Comparison of ENCODE assay signal across 8 cellular contexts in the genomic region with DNA sequence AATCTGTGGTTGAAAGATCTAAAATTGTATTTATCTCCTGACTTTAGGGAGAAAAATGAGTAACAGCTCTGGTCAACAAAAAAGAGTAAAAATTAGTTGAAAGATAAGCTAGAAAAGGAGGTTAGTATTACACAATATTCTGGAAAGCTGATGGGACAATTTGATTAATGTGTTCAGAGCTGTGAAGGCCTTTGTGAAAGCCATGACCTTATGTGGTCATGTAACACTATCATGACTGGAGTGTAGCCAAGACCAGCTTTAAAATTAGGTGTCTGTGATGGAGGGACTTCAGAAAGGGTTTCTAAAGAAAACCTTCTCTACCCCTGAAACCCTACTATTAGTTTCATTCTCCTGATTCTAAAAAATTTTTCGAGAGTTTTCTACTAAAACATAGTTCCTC.
DNase-seq lines count a peak whose midpoint lies in the region; ATAC-seq, FAIRE-seq and TF ChIP-seq lines count a peak whose summit lies in the region.

No MANE protein-coding gene starts in this region.

- no peaks in the 10 kb centered on the region for H3K79me2 ChIP-seq in K562 (ENCODE audit: control insufficient read depth, insufficient read depth, low read length)

- no peaks in the 10 kb centered on the region for H3K9me1 ChIP-seq in K562 (ENCODE audit: control insufficient read depth, insufficient read depth, low read length)

- H3K36me3 Mint-ChIP-seq in Caco-2 (ENCODE audit: insufficient read depth, unreplicated experiment), result no peaks in the 10 kb centered on the region

- no peak overlapping the region for H3K4me3 Mint-ChIP-seq in Caco-2 (ENCODE audit: unreplicated experiment)

- no peaks in the 10 kb centered on the region for H3K4me1 ChIP-seq in K562 (replicated peaks in 1 of 2; ENCODE audit: control insufficient read depth in 2 of 2, insufficient read depth in 2 of 2, low read length in 2 of 2)
- H3K4me1 ChIP-seq in tibial nerve, result peaks cover 0 to 13% (median 0%) of the 10 kb centered on the region in 4 donors
- no peaks in the 10 kb centered on the region for H3K4me1 ChIP-seq in Caco-2

- POLR2A ChIA-PET in K562 (lab: Yijun Ruan, JAX) (interaction anchor here (0.9 to 1.1 kb wide), 2 partner anchors 15 to 19 kb away, joined by 3 read pairs; no protein-coding TSS in a partner anchor), Caco-2 (lab: Charles Lee) (no interaction called here)

- no peak for TF ChIP-seq EP300 in K562 (IDR thresholded peaks at IDR 0.05; ENCODE audit: low read length)
- peak in 1 of 2 donors; percentile 20 for TF ChIP-seq EP300 in tibial nerve (IDR thresholded peaks at IDR 0.05)

- in situ Hi-C loops in K562 (cut with MboI), result no loop called here

- no peak for TF ChIP-seq RAD21 in K562 (CRISPR knock-in tag; conservative IDR thresholded peaks at IDR 0.05 in 1 of 2, IDR thresholded peaks at IDR 0.05 in 1 of 2)

- intact Hi-C loops in K562 (cut with micrococcal nuclease), result no loop called here
- intact Hi-C loops in Caco-2 (cut with micrococcal nuclease; ENCODE audit: unreplicated experiment), result loop anchor here (5.0 kb wide), 1 partner anchor 251 kb away; no protein-coding TSS in a partner anchor

- H3K27ac Mint-ChIP-seq in Caco-2 (ENCODE audit: unreplicated experiment), result no peak overlapping the region

- CTCF ChIA-PET in K562 (lab: Yijun Ruan, JAX; ENCODE audit: low intra/inter-chr PET ratio), result interaction anchor here (0.6 kb wide), 1 partner anchor 292 kb away, joined by 3 read pairs; no protein-coding TSS in a partner anchor
- CTCF ChIA-PET in Caco-2 (lab: Charles Lee), result interaction anchor here (1.1 kb wide), 1 partner anchor 253 kb away, joined by 4 read pairs; no protein-coding TSS in a partner anchor

- no peaks in the 10 kb centered on the region for H4K20me1 ChIP-seq in K562 (replicated peaks; ENCODE audit: control insufficient read depth, insufficient read depth, low read length)

- H3K4me1 Mint-ChIP-seq in Caco-2 (ENCODE audit: low read depth, unreplicated experiment), result no peaks in the 10 kb centered on the region

- H3K36me3 ChIP-seq in K562 (ENCODE audit: control insufficient read depth, insufficient read depth, low read length), result no peaks in the 10 kb centered on the region
- H3K36me3 ChIP-seq in tibial nerve, result no peaks in the 10 kb centered on the region
- H3K36me3 ChIP-seq in Caco-2 (ENCODE audit: control insufficient read depth, insufficient read depth, low read length), result no peaks in the 10 kb centered on the region

- TF ChIP-seq CTCF in K562 (IDR thresholded peaks at IDR 0.05 in 2 of 3, conservative IDR thresholded peaks at IDR 0.05 in 1 of 3; ENCODE audit: insufficient read depth in 2 of 3, low read depth in 1 of 3, low read length in 3 of 3) (no peak), tibial nerve (IDR thresholded peaks at IDR 0.05) (no peak), Caco-2 (IDR thresholded peaks at IDR 0.05; ENCODE audit: insufficient read depth in 1 of 2, low read depth in 1 of 2, low read length in 1 of 2, severe bottlenecking in 1 of 2, unreplicated experiment in 1 of 2) (no peak), coronary artery (IDR thresholded peaks at IDR 0.05) (no peak)

- no peaks in the 10 kb centered on the region for H3K27me3 ChIP-seq in K562 (ENCODE audit: control insufficient read depth in 2 of 2, insufficient read depth in 2 of 2, low read length in 2 of 2)
- H3K27me3 ChIP-seq in tibial nerve, result no peaks in the 10 kb centered on the region
- H3K27me3 ChIP-seq in Caco-2 (replicated peaks; ENCODE audit: control insufficient read depth, insufficient read depth, low read length), result no peaks in the 10 kb centered on the region

- H3K9me3 Mint-ChIP-seq in Caco-2 (ENCODE audit: unreplicated experiment), result no peaks in the 10 kb centered on the region

- H3K4me2 ChIP-seq in K562 (ENCODE audit: insufficient read depth, low read length), result no peak overlapping the region

- DNase-seq in K562 (ENCODE audit: extremely low read depth in 1 of 4, low spot score in 3 of 4) (peak in 1 of 4 experiments; percentile 5), inferior parietal cortex (ENCODE audit: extremely low spot score) (no peak), tibial nerve (ENCODE audit: low spot score in 2 of 2) (no peak), Caco-2 (no peak), coronary artery (ENCODE audit: low spot score) (no peak)

- BruUV-seq in K562 (replicated peaks; lab: Mats Ljungman, UMichigan) (no TSS peak), Caco-2 (replicated peaks; lab: Mats Ljungman, UMichigan) (no TSS peak)

- H3K9ac ChIP-seq in K562 (ENCODE audit: insufficient read depth in 1 of 2, low read depth in 2 of 2, low read length in 2 of 2), result no peak overlapping the region

- H3K4me3 ChIP-seq in K562 (no peak overlapping the region), tibial nerve (no peak overlapping the region), Caco-2 (ENCODE audit: low read depth, low read length) (no peak overlapping the region), coronary artery (no peak overlapping the region)

- H3K27ac ChIP-seq in K562 (ENCODE audit: extremely low read depth, low read depth, low read length), result no peak overlapping the region
- H3K27ac ChIP-seq in tibial nerve, result no peak overlapping the region
- no peak overlapping the region for H3K27ac ChIP-seq in coronary artery

- no peak for FAIRE-seq in K562 (lab: Jason Lieb, UNC)

- ATAC-seq in GM18499 (IDR thresholded peaks at IDR 0.05; ENCODE audit: insufficient read depth, unreplicated experiment), result peak; percentile 83
- ATAC-seq in GM21360 (IDR thresholded peaks at IDR 0.05; ENCODE audit: unreplicated experiment), result peak; percentile 92
- ATAC-seq in HG03280 (IDR thresholded peaks at IDR 0.05; ENCODE audit: unreplicated experiment), result peak; percentile 91
- ATAC-seq in K562, result no peak

- TF ChIP-seq POLR2A in K562 (conservative IDR thresholded peaks at IDR 0.05) (no peak), tibial nerve (IDR thresholded peaks at IDR 0.05) (no peak)

- H2AFZ ChIP-seq in K562 (ENCODE audit: low read depth, low read length), result no peak overlapping the region

- WGBS in K562 (ENCODE audit: insufficient coverage, low coverage, missing lambda C conversion rate), result 0% methylated on average over 1 of the region's 1 CpG
- WGBS in tibial nerve, 2 donors, result 67 to 85% methylated on average over 1 of the region's 1 CpG

- no peaks in the 10 kb centered on the region for H3K9me3 ChIP-seq in K562 (replicated peaks; ENCODE audit: control insufficient read depth, insufficient read depth, low read depth, low read length)
- no peaks in the 10 kb centered on the region for H3K9me3 ChIP-seq in tibial nerve
- no peaks in the 10 kb centered on the region for H3K9me3 ChIP-seq in Caco-2

- H3K27me3 Mint-ChIP-seq in Caco-2 (ENCODE audit: insufficient read depth, unreplicated experiment), result peaks cover 9% of the 10 kb centered on the region

TF ChIP-seq in K562, 482 proteins besides CTCF, POLR2A, EP300 and RAD21 (continues in another document):
- TF ChIP-seq, protein P1, sequence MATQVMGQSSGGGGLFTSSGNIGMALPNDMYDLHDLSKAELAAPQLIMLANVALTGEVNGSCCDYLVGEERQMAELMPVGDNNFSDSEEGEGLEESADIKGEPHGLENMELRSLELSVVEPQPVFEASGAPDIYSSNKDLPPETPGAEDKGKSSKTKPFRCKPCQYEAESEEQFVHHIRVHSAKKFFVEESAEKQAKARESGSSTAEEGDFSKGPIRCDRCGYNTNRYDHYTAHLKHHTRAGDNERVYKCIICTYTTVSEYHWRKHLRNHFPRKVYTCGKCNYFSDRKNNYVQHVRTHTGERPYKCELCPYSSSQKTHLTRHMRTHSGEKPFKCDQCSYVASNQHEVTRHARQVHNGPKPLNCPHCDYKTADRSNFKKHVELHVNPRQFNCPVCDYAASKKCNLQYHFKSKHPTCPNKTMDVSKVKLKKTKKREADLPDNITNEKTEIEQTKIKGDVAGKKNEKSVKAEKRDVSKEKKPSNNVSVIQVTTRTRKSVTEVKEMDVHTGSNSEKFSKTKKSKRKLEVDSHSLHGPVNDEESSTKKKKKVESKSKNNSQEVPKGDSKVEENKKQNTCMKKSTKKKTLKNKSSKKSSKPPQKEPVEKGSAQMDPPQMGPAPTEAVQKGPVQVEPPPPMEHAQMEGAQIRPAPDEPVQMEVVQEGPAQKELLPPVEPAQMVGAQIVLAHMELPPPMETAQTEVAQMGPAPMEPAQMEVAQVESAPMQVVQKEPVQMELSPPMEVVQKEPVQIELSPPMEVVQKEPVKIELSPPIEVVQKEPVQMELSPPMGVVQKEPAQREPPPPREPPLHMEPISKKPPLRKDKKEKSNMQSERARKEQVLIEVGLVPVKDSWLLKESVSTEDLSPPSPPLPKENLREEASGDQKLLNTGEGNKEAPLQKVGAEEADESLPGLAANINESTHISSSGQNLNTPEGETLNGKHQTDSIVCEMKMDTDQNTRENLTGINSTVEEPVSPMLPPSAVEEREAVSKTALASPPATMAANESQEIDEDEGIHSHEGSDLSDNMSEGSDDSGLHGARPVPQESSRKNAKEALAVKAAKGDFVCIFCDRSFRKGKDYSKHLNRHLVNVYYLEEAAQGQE (CRISPR knock-in tag; IDR thresholded peaks at IDR 0.05; ENCODE audit: low read depth), result no peak
- TF ChIP-seq PKNOX1 (IDR thresholded peaks at IDR 0.05) (peak; percentile 53; the same call in 1 of the 2 replicates), BACH1 (tag; IDR thresholded peaks at IDR 0.05) (0 out of 2 replicates have a peak, but pooled peaks have one; percentile 38), CEBPG (CRISPR knock-in tag; IDR thresholded peaks at IDR 0.05) (no peak), CEBPG (tag; conservative IDR thresholded peaks at IDR 0.05 in 1 of 2, IDR thresholded peaks at IDR 0.05 in 1 of 2) (peak; percentile 94 to 96), CEBPB (tag; IDR thresholded peaks at IDR 0.05) (peak; percentile 96)
